Comparison of ENCODE assay signal across 34 cellular contexts in genomic region chr16:26578748-26579147, GRCh38.
"Had no signal": no experiment of that assay in that cellular context is flagged by ENCODE, and none has a peak within 500 bp of the region (broad histone marks: within the 10 kb centered on the region; RNA-seq: fewer than 3 reads in every experiment).

No MANE protein-coding gene starts in this region.

- DNase-seq: activated effector memory CD4-positive, alpha-beta T cell treated with anti-CD3 and anti-CD28 coated beads, Interleukin-2, amount 50 U/mL, for 16 hours; activated effector memory CD4-positive, alpha-beta T cell treated with Interleukin-2 at 50 U/mL for 16 hours; activated gamma-delta T cell; activated gamma-delta T cell treated with Interleukin-2 at 50 U/mL for 16 hours; activated naive CD4-positive, alpha-beta T cell; activated naive CD4-positive, alpha-beta T cell treated with anti-CD3 and anti-CD28 coated beads for 36 hours; activated naive CD4-positive, alpha-beta T cell treated with anti-CD3 and anti-CD28 coated beads, Interleukin-2, amount 10 ng/mL, durations not matched to agents 7 days and 5 days; activated naive CD4-positive, alpha-beta T cell treated with anti-CD3 and anti-CD28 coated beads, Interleukin-2, amount 50 U/mL, for 16 hours; activated naive CD4-positive, alpha-beta T cell treated with Interleukin-2 at 50 U/mL for 16 hours; activated naive CD8-positive, alpha-beta T cell treated with anti-CD3 and anti-CD28 coated beads for 36 hours; activated naive CD8-positive, alpha-beta T cell treated with anti-CD3 and anti-CD28 coated beads, Interleukin-2, amount 10 ng/mL, durations not matched to agents 7 days and 5 days; activated naive CD8-positive, alpha-beta T cell treated with anti-CD3 and anti-CD28 coated beads, Interleukin-2, amount 50 U/mL, for 24 hours; activated T-cell treated with anti-CD3 and anti-CD28 coated beads, Interleukin-2, amount 50 U/mL, for 1 hour; activated T-cell treated with anti-CD3 and anti-CD28 coated beads, Interleukin-2, amount 50 U/mL, for 24 hours; activated T-cell treated with anti-CD3 and anti-CD28 coated beads, Interleukin-2, amount 50 U/mL, for 4 hours; activated T-cell treated with anti-CD3 and anti-CD28 coated beads, Interleukin-2, amount 50 U/mL, for 48 hours; activated T-cell treated with anti-CD3 and anti-CD28 coated beads, Interleukin-2, amount 50 U/mL, for 72 hours; adrenal gland; amniotic stem cell; amygdala; anterior cingulate cortex; aorta; body of pancreas; brain microvascular endothelial cell; caudate nucleus; central memory CD4-positive, alpha-beta T cell; cerebellar nuclear complex had no signal

- ATAC-seq: activated naive CD4-positive, alpha-beta T cell treated with anti-CD3 and anti-CD28 coated beads, Interleukin-2, amount 50 U/mL, for 72 hours; activated naive CD8-positive, alpha-beta T cell treated with anti-CD3 and anti-CD28 coated beads, Interleukin-2, amount 50 U/mL, for 24 hours; activated T-cell treated with anti-CD3 and anti-CD28 coated beads, Interleukin-2, amount 50 U/mL, for 4 hours; activated T-cell treated with anti-CD3 and anti-CD28 coated beads, Interleukin-2, amount 50 U/mL, for 72 hours; activated T-helper 17 cell treated with anti-CD3 and anti-CD28 coated beads, Interleukin-2, amount 50 U/mL, for 72 hours; body of pancreas had no signal

- H3K4me3 ChIP-seq: adrenal gland, ascending aorta, body of pancreas, breast epithelium, cardiac muscle cell had no signal

- H3K4me1 ChIP-seq: adrenal gland, ascending aorta, body of pancreas, breast epithelium had no signal

- H3K27me3 ChIP-seq: adrenal gland, ascending aorta, body of pancreas, brain microvascular endothelial cell, breast epithelium, cardiac muscle cell had no signal

- FAIRE-seq: astrocyte, bronchial epithelial cell had no signal

- H3K36me3 ChIP-seq: adrenal gland, ascending aorta, brain microvascular endothelial cell, breast epithelium, cardiac muscle cell had no signal

- H3K9me3 ChIP-seq: adrenal gland, ascending aorta, body of pancreas had no signal

- H3K27ac ChIP-seq: adrenal gland, ascending aorta, body of pancreas, brain microvascular endothelial cell, breast epithelium, cardiac muscle cell had no signal
